ENCODE assay signal across 37 cellular contexts in the genomic region with DNA sequence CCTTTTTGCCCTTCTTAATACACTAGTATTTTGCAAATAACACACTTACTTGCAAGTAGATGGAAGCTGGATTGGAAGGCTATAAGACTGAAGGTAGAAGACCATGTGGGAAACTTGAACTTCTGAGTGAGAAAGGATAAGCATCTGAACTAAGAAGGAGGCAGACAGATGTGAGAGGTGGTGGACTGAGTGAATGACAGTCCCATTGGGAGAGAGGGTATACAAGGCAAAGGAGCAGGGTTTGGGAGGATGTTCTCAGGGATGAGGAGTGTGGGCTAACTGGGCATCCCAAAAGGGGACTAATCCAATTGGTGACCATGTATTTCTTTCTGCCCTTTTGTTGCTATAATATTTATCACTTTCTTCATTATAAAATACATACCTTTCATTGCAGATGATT.
"Had no signal": no experiment of that assay in that cellular context is flagged by ENCODE, and none has a peak within 500 bp of the region (broad histone marks: within the 10 kb centered on the region; RNA-seq: fewer than 3 reads in every experiment).

No MANE protein-coding gene starts in this region.

- DNase-seq: activated CD4-positive, alpha-beta memory T cell treated with anti-CD3 and anti-CD28 coated beads, Interleukin-2, amount 10 ng/mL, durations not matched to agents 7 days and 5 days; activated CD4-positive, alpha-beta T cell treated with anti-CD3 and anti-CD28 coated beads for 1 hour; activated CD4-positive, alpha-beta T cell treated with anti-CD3 and anti-CD28 coated beads for 36 hours; activated CD4-positive, alpha-beta T cell treated with anti-CD3 and anti-CD28 coated beads for 48 hours; activated CD4-positive, alpha-beta T cell treated with anti-CD3 and anti-CD28 coated beads, Interleukin-2, amount 10 ng/mL, durations not matched to agents 7 days and 5 days; activated CD4-positive, alpha-beta T cell treated with anti-CD3 and anti-CD28 coated beads, Interleukin-2, amount 50 U/mL, for 48 hours; activated CD4-positive, CD25-positive, alpha-beta regulatory T cell; activated CD8-positive, alpha-beta memory T cell treated with anti-CD3 and anti-CD28 coated beads for 24 hours; activated CD8-positive, alpha-beta memory T cell treated with anti-CD3 and anti-CD28 coated beads, Interleukin-2, amount 10 ng/mL, durations not matched to agents 7 days and 5 days; activated CD8-positive, alpha-beta memory T cell treated with anti-CD3 and anti-CD28 coated beads, Interleukin-2, amount 50 U/mL, for 48 hours; activated CD8-positive, alpha-beta T cell treated with anti-CD3 and anti-CD28 coated beads, Interleukin-2, amount 10 ng/mL, durations not matched to agents 7 days and 5 days; activated effector memory CD4-positive, alpha-beta T cell treated with Interleukin-2 at 50 U/mL for 16 hours; activated gamma-delta T cell; activated naive CD4-positive, alpha-beta T cell treated with anti-CD3 and anti-CD28 coated beads, Interleukin-2, amount 10 ng/mL, durations not matched to agents 7 days and 5 days; activated naive CD4-positive, alpha-beta T cell treated with Interleukin-2 at 50 U/mL for 16 hours; activated naive CD8-positive, alpha-beta T cell treated with anti-CD3 and anti-CD28 coated beads, Interleukin-2, amount 10 ng/mL, durations not matched to agents 7 days and 5 days; activated naive CD8-positive, alpha-beta T cell treated with anti-CD3 and anti-CD28 coated beads, Interleukin-2, amount 50 U/mL, for 24 hours; activated T-cell treated with anti-CD3 and anti-CD28 coated beads, Interleukin-2, amount 50 U/mL, for 24 hours; activated T-cell treated with anti-CD3 and anti-CD28 coated beads, Interleukin-2, amount 50 U/mL, for 48 hours; amygdala; anterior cingulate cortex; central memory CD4-positive, alpha-beta T cell; T-helper 1 cell; T-helper 2 cell; T-helper 9 cell had no signal

- H3K4me3 ChIP-seq: ascending aorta, cardiac muscle cell had no signal

- ATAC-seq: activated CD4-positive, alpha-beta T cell treated with anti-CD3 and anti-CD28 coated beads for 36 hours; activated CD4-positive, CD25-positive, alpha-beta regulatory T cell treated with anti-CD3 and anti-CD28 coated beads, Interleukin-2, amount 50 U/mL, for 24 hours; activated CD8-positive, alpha-beta memory T cell treated with anti-CD3 and anti-CD28 coated beads, Interleukin-2, amount 10 ng/mL, durations not matched to agents 7 days and 5 days; activated CD8-positive, alpha-beta T cell treated with anti-CD3 and anti-CD28 coated beads, Interleukin-2, amount 10 ng/mL, durations not matched to agents 7 days and 5 days; activated naive CD8-positive, alpha-beta T cell treated with anti-CD3 and anti-CD28 coated beads, Interleukin-2, amount 50 U/mL, for 24 hours had no signal

- H3K4me1 Mint-ChIP-seq: activated CD4-positive, alpha-beta memory T cell treated with anti-CD3 and anti-CD28 coated beads, Interleukin-2, amount 10 ng/mL, durations not matched to agents 7 days and 5 days; activated CD4-positive, alpha-beta T cell treated with anti-CD3 and anti-CD28 coated beads for 36 hours; activated CD4-positive, alpha-beta T cell treated with anti-CD3 and anti-CD28 coated beads, Interleukin-2, amount 10 ng/mL, durations not matched to agents 7 days and 5 days; activated CD8-positive, alpha-beta memory T cell treated with anti-CD3 and anti-CD28 coated beads, Interleukin-2, amount 10 ng/mL, durations not matched to agents 7 days and 5 days; activated naive CD4-positive, alpha-beta T cell treated with anti-CD3 and anti-CD28 coated beads, Interleukin-2, amount 10 ng/mL, durations not matched to agents 7 days and 5 days; activated naive CD4-positive, alpha-beta T cell treated with anti-CD3 and anti-CD28 coated beads, Interleukin-2, amount 50 U/mL, for 24 hours; activated naive CD8-positive, alpha-beta T cell treated with anti-CD3 and anti-CD28 coated beads, Interleukin-2, amount 10 ng/mL, durations not matched to agents 7 days and 5 days; activated naive CD8-positive, alpha-beta T cell treated with anti-CD3 and anti-CD28 coated beads, Interleukin-2, amount 50 U/mL, for 24 hours had no signal

- H3K4me3 Mint-ChIP-seq: activated CD4-positive, alpha-beta memory T cell treated with anti-CD3 and anti-CD28 coated beads, Interleukin-2, amount 10 ng/mL, durations not matched to agents 7 days and 5 days; activated CD4-positive, alpha-beta T cell treated with anti-CD3 and anti-CD28 coated beads for 36 hours; activated CD4-positive, alpha-beta T cell treated with anti-CD3 and anti-CD28 coated beads, Interleukin-2, amount 10 ng/mL, durations not matched to agents 7 days and 5 days; activated CD8-positive, alpha-beta memory T cell treated with anti-CD3 and anti-CD28 coated beads, Interleukin-2, amount 10 ng/mL, durations not matched to agents 7 days and 5 days; activated CD8-positive, alpha-beta T cell treated with anti-CD3 and anti-CD28 coated beads, Interleukin-2, amount 10 ng/mL, durations not matched to agents 7 days and 5 days; activated naive CD4-positive, alpha-beta T cell treated with anti-CD3 and anti-CD28 coated beads, Interleukin-2, amount 10 ng/mL, durations not matched to agents 7 days and 5 days; activated naive CD4-positive, alpha-beta T cell treated with anti-CD3 and anti-CD28 coated beads, Interleukin-2, amount 50 U/mL, for 24 hours; activated naive CD8-positive, alpha-beta T cell; activated naive CD8-positive, alpha-beta T cell treated with anti-CD3 and anti-CD28 coated beads, Interleukin-2, amount 10 ng/mL, durations not matched to agents 7 days and 5 days; activated naive CD8-positive, alpha-beta T cell treated with anti-CD3 and anti-CD28 coated beads, Interleukin-2, amount 50 U/mL, for 24 hours; activated T-cell treated with anti-CD3 and anti-CD28 coated beads, Interleukin-2, amount 50 U/mL, for 24 hours; brain; T-helper 1 cell treated with Interleukin-12 subunit alpha and Interleukin-12 subunit beta and Interleukin-4 antibody, amounts not matched to agents 30 μg/mL and 1 μg/mL, for 36 hours; T-helper 2 cell treated with Interferon-gamma antibody and Interleukin-4, amounts not matched to agents 5 μg/mL and 100 μg/mL, for 36 hours had no signal

- H3K27ac ChIP-seq: ascending aorta, cardiac muscle cell, VCaP had no signal

- H3K36me3 Mint-ChIP-seq: activated CD8-positive, alpha-beta memory T cell treated with anti-CD3 and anti-CD28 coated beads, Interleukin-2, amount 10 ng/mL, durations not matched to agents 7 days and 5 days; activated naive CD4-positive, alpha-beta T cell treated with anti-CD3 and anti-CD28 coated beads, Interleukin-2, amount 10 ng/mL, durations not matched to agents 7 days and 5 days; activated naive CD4-positive, alpha-beta T cell treated with anti-CD3 and anti-CD28 coated beads, Interleukin-2, amount 50 U/mL, for 24 hours; activated naive CD8-positive, alpha-beta T cell; activated naive CD8-positive, alpha-beta T cell treated with anti-CD3 and anti-CD28 coated beads, Interleukin-2, amount 10 ng/mL, durations not matched to agents 7 days and 5 days; brain had no signal

- FAIRE-seq: bronchial epithelial cell, TTC549 had no signal

- H3K9me3 ChIP-seq: ascending aorta had no signal

- H3K36me3 ChIP-seq: ascending aorta, cardiac muscle cell had no signal

- H3K4me1 ChIP-seq: ascending aorta had no signal

- H3K27me3 Mint-ChIP-seq: activated CD4-positive, alpha-beta T cell treated with anti-CD3 and anti-CD28 coated beads for 36 hours; activated CD8-positive, alpha-beta memory T cell treated with anti-CD3 and anti-CD28 coated beads, Interleukin-2, amount 10 ng/mL, durations not matched to agents 7 days and 5 days; activated naive CD8-positive, alpha-beta T cell; activated naive CD8-positive, alpha-beta T cell treated with anti-CD3 and anti-CD28 coated beads, Interleukin-2, amount 50 U/mL, for 24 hours; activated T-cell treated with anti-CD3 and anti-CD28 coated beads, Interleukin-2, amount 50 U/mL, for 24 hours; brain had no signal

- H3K27me3 ChIP-seq: ascending aorta, cardiac muscle cell had no signal

- H3K9me3 Mint-ChIP-seq: activated CD4-positive, alpha-beta T cell treated with anti-CD3 and anti-CD28 coated beads, Interleukin-2, amount 10 ng/mL, durations not matched to agents 7 days and 5 days; activated naive CD4-positive, alpha-beta T cell treated with anti-CD3 and anti-CD28 coated beads, Interleukin-2, amount 10 ng/mL, durations not matched to agents 7 days and 5 days; activated naive CD4-positive, alpha-beta T cell treated with anti-CD3 and anti-CD28 coated beads, Interleukin-2, amount 50 U/mL, for 24 hours; activated naive CD8-positive, alpha-beta T cell treated with anti-CD3 and anti-CD28 coated beads, Interleukin-2, amount 10 ng/mL, durations not matched to agents 7 days and 5 days; activated naive CD8-positive, alpha-beta T cell treated with anti-CD3 and anti-CD28 coated beads, Interleukin-2, amount 50 U/mL, for 24 hours; activated T-cell treated with anti-CD3 and anti-CD28 coated beads, Interleukin-2, amount 50 U/mL, for 24 hours; activated T-helper 2 cell treated with anti-CD3 and anti-CD28 coated beads, Interferon-gamma antibody, Interleukin-2, Interleukin-4, amounts not matched to agents 10 μg/mL and 5 μg/mL and 100 μg/mL, durations not matched to agents 14 hours and 24 hours and 36 hours; T-helper 1 cell treated with Interleukin-12 subunit alpha and Interleukin-12 subunit beta and Interleukin-4 antibody, amounts not matched to agents 30 μg/mL and 1 μg/mL, for 36 hours; T-helper 2 cell treated with Interferon-gamma antibody and Interleukin-4, amounts not matched to agents 5 μg/mL and 100 μg/mL, for 36 hours had no signal

- H3K27ac Mint-ChIP-seq: activated CD4-positive, alpha-beta memory T cell treated with anti-CD3 and anti-CD28 coated beads, Interleukin-2, amount 10 ng/mL, durations not matched to agents 7 days and 5 days; activated CD4-positive, alpha-beta T cell treated with anti-CD3 and anti-CD28 coated beads for 36 hours; activated CD4-positive, alpha-beta T cell treated with anti-CD3 and anti-CD28 coated beads, Interleukin-2, amount 10 ng/mL, durations not matched to agents 7 days and 5 days; activated CD8-positive, alpha-beta memory T cell treated with anti-CD3 and anti-CD28 coated beads, Interleukin-2, amount 10 ng/mL, durations not matched to agents 7 days and 5 days; activated CD8-positive, alpha-beta T cell treated with anti-CD3 and anti-CD28 coated beads, Interleukin-2, amount 10 ng/mL, durations not matched to agents 7 days and 5 days; activated naive CD4-positive, alpha-beta T cell treated with anti-CD3 and anti-CD28 coated beads, Interleukin-2, amount 10 ng/mL, durations not matched to agents 7 days and 5 days; activated naive CD4-positive, alpha-beta T cell treated with anti-CD3 and anti-CD28 coated beads, Interleukin-2, amount 50 U/mL, for 24 hours; activated naive CD8-positive, alpha-beta T cell; activated naive CD8-positive, alpha-beta T cell treated with anti-CD3 and anti-CD28 coated beads, Interleukin-2, amount 10 ng/mL, durations not matched to agents 7 days and 5 days; activated naive CD8-positive, alpha-beta T cell treated with anti-CD3 and anti-CD28 coated beads, Interleukin-2, amount 50 U/mL, for 24 hours; activated T-cell treated with anti-CD3 and anti-CD28 coated beads, Interleukin-2, amount 50 U/mL, for 24 hours; activated T-helper 2 cell treated with anti-CD3 and anti-CD28 coated beads, Interferon-gamma antibody, Interleukin-2, Interleukin-4, amounts not matched to agents 10 μg/mL and 5 μg/mL and 100 μg/mL, durations not matched to agents 14 hours and 24 hours and 36 hours; brain; T-helper 1 cell treated with Interleukin-12 subunit alpha and Interleukin-12 subunit beta and Interleukin-4 antibody, amounts not matched to agents 30 μg/mL and 1 μg/mL, for 36 hours; T-helper 2 cell treated with Interferon-gamma antibody and Interleukin-4, amounts not matched to agents 5 μg/mL and 100 μg/mL, for 36 hours had no signal
